Comparison of ENCODE assay signal across 12 cellular contexts in the genomic region with DNA sequence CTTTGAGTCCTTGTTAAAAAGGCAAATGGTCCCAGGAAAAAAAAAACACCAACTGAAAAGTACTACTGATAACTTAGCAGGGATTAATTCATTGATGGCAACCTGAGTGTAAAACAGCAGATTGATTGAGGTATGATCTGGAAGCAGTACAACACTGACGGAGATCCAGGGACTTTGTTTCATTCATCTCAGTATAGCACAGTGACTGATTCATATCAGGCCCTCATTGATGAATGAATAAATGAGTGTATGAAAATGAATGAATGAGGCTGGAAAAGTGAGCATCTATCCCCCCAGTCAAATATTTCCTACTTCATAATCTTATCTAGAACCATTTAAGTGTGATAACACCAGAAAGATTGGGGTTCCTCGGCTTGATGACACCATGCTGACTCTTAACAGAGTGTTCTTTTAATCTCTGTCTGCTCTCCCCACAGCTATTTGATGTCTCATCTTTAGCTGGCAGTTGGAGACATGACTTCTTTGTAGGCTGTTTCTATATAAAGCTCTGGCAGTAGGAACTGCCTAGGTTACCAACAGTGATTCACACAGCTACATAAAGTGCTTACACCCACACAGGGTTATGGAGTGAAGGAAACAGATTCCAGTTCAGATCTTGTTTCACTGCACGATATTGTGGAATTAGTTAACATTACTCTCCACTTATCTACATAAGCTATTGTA. TPM values are rescaled to one million over a fixed set of nuclear protein-coding genes. Genes with fewer than 3 reads are reported as not detected.
DNase-seq lines count a peak whose midpoint lies in the region; ATAC-seq and TF ChIP-seq lines count a peak whose summit lies in the region.
"Had no signal": no experiment of that assay in that cellular context is flagged by ENCODE, and none has a peak within 500 bp of the region (broad histone marks: within the 10 kb centered on the region; RNA-seq: fewer than 3 reads in every experiment).

No MANE protein-coding gene starts in this region.

- H3K27ac ChIP-seq in SJSA1 (no peak overlapping the region; the same call in 1 of the 2 replicates), foreskin keratinocyte (peak overlapping the region; percentile 71)

- no peaks in the 10 kb centered on the region for H3K9me3 Mint-ChIP-seq in activated naive CD4-positive, alpha-beta T cell treated with anti-CD3 and anti-CD28 coated beads, Interleukin-2, amount 50 U/mL, for 72 hours
- H3K9me3 Mint-ChIP-seq: CD8-positive, alpha-beta T cell; stimulated activated naive B cell treated with anti-CD40 and anti-IgM and Interleukin-4, amounts not matched to agents 10 μg/mL and 1 μg/mL and 100 μg/mL, for 72 hours had no signal

- no peak overlapping the region for H3K4me3 ChIP-seq in SJSA1

- H3K36me3 ChIP-seq in SJSA1, result no peaks in the 10 kb centered on the region

- no peak for DNase-seq in activated naive CD4-positive, alpha-beta T cell treated with anti-CD3 and anti-CD28 coated beads, Interleukin-2, amount 50 U/mL, for 72 hours (ENCODE audit: low spot score in 2 of 2)
- no peak for DNase-seq in activated naive CD4-positive, alpha-beta T cell treated with anti-CD3 and anti-CD28 coated beads, Interleukin-2, amount 50 U/mL, for 16 hours
- peak; percentile 22 to 33 for DNase-seq in SJSA1 (ENCODE audit: low read depth in 1 of 2, low spot score in 2 of 2)
- peak; percentile 80 to 88 for DNase-seq in foreskin keratinocyte
- peak; percentile 21 for DNase-seq in smooth muscle cell of the brain vasculature (ENCODE audit: low read depth, low spot score)
- DNase-seq in activated effector memory CD4-positive, alpha-beta T cell treated with anti-CD3 and anti-CD28 coated beads, Interleukin-2, amount 50 U/mL, for 16 hours, result no peak
- DNase-seq: activated CD4-positive, CD25-positive, alpha-beta regulatory T cell treated with anti-CD3 and anti-CD28 coated beads, Interleukin-2, amount 50 U/mL, for 72 hours; CD8-positive, alpha-beta T cell; stimulated activated naive B cell treated with anti-CD40 and anti-IgM and Interleukin-4, amounts not matched to agents 10 μg/mL and 1 μg/mL and 100 μg/mL, for 72 hours had no signal

- no peaks in the 10 kb centered on the region for H3K9me3 ChIP-seq in SJSA1 (replicated peaks)

- ATAC-seq in activated naive CD4-positive, alpha-beta T cell treated with anti-CD3 and anti-CD28 coated beads, Interleukin-2, amount 50 U/mL, for 72 hours, result peak; percentile 93 to 98
- ATAC-seq in foreskin keratinocyte (peak; percentile 100), GM18858 (IDR thresholded peaks at IDR 0.05; ENCODE audit: unreplicated experiment) (no peak), GM18867 (IDR thresholded peaks at IDR 0.05; ENCODE audit: unreplicated experiment) (no peak)
- ATAC-seq: CD8-positive, alpha-beta T cell; sciatic nerve; stimulated activated naive B cell treated with anti-CD40 and anti-IgM and Interleukin-4, amounts not matched to agents 10 μg/mL and 1 μg/mL and 100 μg/mL, for 72 hours had no signal

- no peak for TF ChIP-seq CTCF in foreskin keratinocyte (conservative IDR thresholded peaks at IDR 0.05)

- no peaks in the 10 kb centered on the region for H3K36me3 Mint-ChIP-seq in activated naive CD4-positive, alpha-beta T cell treated with anti-CD3 and anti-CD28 coated beads, Interleukin-2, amount 50 U/mL, for 72 hours
- H3K36me3 Mint-ChIP-seq: CD8-positive, alpha-beta T cell; stimulated activated naive B cell treated with anti-CD40 and anti-IgM and Interleukin-4, amounts not matched to agents 10 μg/mL and 1 μg/mL and 100 μg/mL, for 72 hours had no signal

- no peaks in the 10 kb centered on the region for H3K27me3 ChIP-seq in SJSA1 (replicated peaks)
- no peaks in the 10 kb centered on the region for H3K27me3 ChIP-seq in foreskin keratinocyte

- no peak overlapping the region for H3K27ac Mint-ChIP-seq in activated naive CD4-positive, alpha-beta T cell treated with anti-CD3 and anti-CD28 coated beads, Interleukin-2, amount 50 U/mL, for 72 hours
- H3K27ac Mint-ChIP-seq: CD8-positive, alpha-beta T cell; stimulated activated naive B cell treated with anti-CD40 and anti-IgM and Interleukin-4, amounts not matched to agents 10 μg/mL and 1 μg/mL and 100 μg/mL, for 72 hours had no signal

- 0 out of 2 replicates have a peak, but pooled peaks cover 3% of the 10 kb centered on the region for H3K4me1 ChIP-seq in SJSA1 (replicated peaks)
- H3K4me1 ChIP-seq in foreskin keratinocyte, result peaks cover 13% of the 10 kb centered on the region

RNA-seq across cellular contexts. Expression of a gene that starts 18.6 kb away (rescaled TPM):
- total RNA-seq in activated naive CD4-positive, alpha-beta T cell treated with anti-CD3 and anti-CD28 coated beads, Interleukin-2, amount 50 U/mL, for 72 hours, result not detected
- not detected in 2 replicates for total RNA-seq in SJSA1 (2014; rRNA removed; shearing (Covaris generic))
- 1.2 and 2.8 TPM in 2 replicates for total RNA-seq in foreskin keratinocyte
- 0.69 and 1.3 TPM in 2 replicates for polyA plus RNA-seq in foreskin keratinocyte
- total RNA-seq: CD8-positive, alpha-beta T cell had no signal

Comparison
In these comparisons a context has a peak if more than half of its experiments do, and no peak if none do; other contexts are left out.
1. ATAC-seq: peak in activated naive CD4-positive, alpha-beta T cell treated with anti-CD3 and anti-CD28 coated beads, Interleukin-2, amount 50 U/mL, for 72 hours (2 of 2) and foreskin keratinocyte (single experiment); none in GM18858 (single experiment) and GM18867 (single experiment).
2. DNase-seq: peak in SJSA1 (2 of 2), foreskin keratinocyte (2 of 2) and smooth muscle cell of the brain vasculature (single experiment); none in activated naive CD4-positive, alpha-beta T cell treated with anti-CD3 and anti-CD28 coated beads, Interleukin-2, amount 50 U/mL, for 72 hours (0 of 2), activated naive CD4-positive, alpha-beta T cell treated with anti-CD3 and anti-CD28 coated beads, Interleukin-2, amount 50 U/mL, for 16 hours (single experiment) and activated effector memory CD4-positive, alpha-beta T cell treated with anti-CD3 and anti-CD28 coated beads, Interleukin-2, amount 50 U/mL, for 16 hours (single experiment).